In genomic region chr10:3150961-3151360, GRCh38 we compare ENCODE assay signal across 29 cellular contexts.
"Had no signal": no experiment of that assay in that cellular context is flagged by ENCODE, and none has a peak within 500 bp of the region (broad histone marks: within the 10 kb centered on the region; RNA-seq: fewer than 3 reads in every experiment).

No MANE protein-coding gene starts in this region.

- H3K4me1 ChIP-seq: ascending aorta, breast epithelium, heart left ventricle had no signal

- DNase-seq: activated B cell treated with CpG ODN at 0.5 μM for 24 hours; activated CD4-positive, alpha-beta memory T cell treated with anti-CD3 and anti-CD28 coated beads, Interleukin-2, amount 10 ng/mL, durations not matched to agents 7 days and 5 days; activated CD4-positive, alpha-beta T cell treated with anti-CD3 and anti-CD28 coated beads, Interleukin-2, amount 10 ng/mL, durations not matched to agents 24 days and 14 days; activated CD4-positive, alpha-beta T cell treated with anti-CD3 and anti-CD28 coated beads, Interleukin-2, amount 50 U/mL, for 4 hours; activated CD8-positive, alpha-beta memory T cell treated with anti-CD3 and anti-CD28 coated beads, Interleukin-2, amount 50 U/mL, for 48 hours; activated naive CD4-positive, alpha-beta T cell treated with anti-CD3 and anti-CD28 coated beads, Interleukin-2, amount 50 U/mL, for 16 hours; activated T-cell treated with anti-CD3 and anti-CD28 coated beads for 4 hours; activated T-cell treated with anti-CD3 and anti-CD28 coated beads, Interleukin-2, amount 50 U/mL, for 24 hours; activated T-cell treated with anti-CD3 and anti-CD28 coated beads, Interleukin-2, amount 50 U/mL, for 72 hours; effector memory CD4-positive, alpha-beta T cell; endodermal cell; foreskin fibroblast; glutamatergic neuron; heart left ventricle; T-helper 1 cell; T-helper 17 cell; T1000; WERI-Rb-1 had no signal

- ATAC-seq: activated CD4-positive, CD25-positive, alpha-beta regulatory T cell treated with anti-CD3 and anti-CD28 coated beads, Interleukin-2, amount 50 U/mL, for 24 hours; activated T-cell treated with anti-CD3 and anti-CD28 coated beads, Interleukin-2, amount 50 U/mL, for 72 hours; esophagus mucosa; heart left ventricle; T-helper 17 cell had no signal

- H3K4me1 Mint-ChIP-seq: activated B cell treated with CpG ODN at 0.5 μM for 24 hours, brain, endodermal cell had no signal

- H3K4me3 ChIP-seq: ascending aorta, breast epithelium, coronary artery, dorsolateral prefrontal cortex, heart left ventricle had no signal

- H3K9me3 Mint-ChIP-seq: activated B cell treated with CpG ODN at 0.5 μM for 24 hours; activated CD4-positive, alpha-beta memory T cell treated with anti-CD3 and anti-CD28 coated beads, Interleukin-2, amount 10 ng/mL, durations not matched to agents 7 days and 5 days; activated CD4-positive, alpha-beta T cell treated with anti-CD3 and anti-CD28 coated beads, Interleukin-2, amount 10 ng/mL, durations not matched to agents 24 days and 14 days; activated T-cell treated with anti-CD3 and anti-CD28 coated beads, Interleukin-2, amount 50 U/mL, for 24 hours; activated T-cell treated with anti-CD3 and anti-CD28 coated beads, Interleukin-2, amount 50 U/mL, for 72 hours; brain; central memory CD8-positive, alpha-beta T cell; dendritic cell treated with granulocyte-macrophage colony-stimulating factor and Interleukin-4, amounts not matched to agents 40 ng/mL and 50 ng/mL, for 4 days; endodermal cell; T-helper 2 cell treated with Interferon-gamma antibody and Interleukin-4, amounts not matched to agents 5 μg/mL and 100 μg/mL, for 36 hours had no signal

- H3K27ac ChIP-seq: ascending aorta, breast epithelium, coronary artery, heart left ventricle, WERI-Rb-1 had no signal

- H3K4me3 Mint-ChIP-seq: activated B cell treated with CpG ODN at 0.5 μM for 24 hours; activated CD4-positive, alpha-beta memory T cell treated with anti-CD3 and anti-CD28 coated beads, Interleukin-2, amount 10 ng/mL, durations not matched to agents 7 days and 5 days; activated CD4-positive, alpha-beta T cell treated with anti-CD3 and anti-CD28 coated beads, Interleukin-2, amount 10 ng/mL, durations not matched to agents 24 days and 14 days; activated naive CD8-positive, alpha-beta T cell; activated T-cell treated with anti-CD3 and anti-CD28 coated beads, Interleukin-2, amount 50 U/mL, for 24 hours; activated T-cell treated with anti-CD3 and anti-CD28 coated beads, Interleukin-2, amount 50 U/mL, for 72 hours; brain; central memory CD8-positive, alpha-beta T cell; dendritic cell treated with granulocyte-macrophage colony-stimulating factor and Interleukin-4, amounts not matched to agents 40 ng/mL and 50 ng/mL, for 4 days; endodermal cell; T-helper 17 cell; T-helper 2 cell treated with Interferon-gamma antibody and Interleukin-4, amounts not matched to agents 5 μg/mL and 100 μg/mL, for 36 hours had no signal

- H3K9me3 ChIP-seq: ascending aorta, breast epithelium, heart left ventricle had no signal

- H3K27me3 ChIP-seq: ascending aorta, breast epithelium, dorsolateral prefrontal cortex, heart left ventricle had no signal

- H3K27me3 Mint-ChIP-seq: activated B cell treated with CpG ODN at 0.5 μM for 24 hours; activated CD4-positive, alpha-beta memory T cell treated with anti-CD3 and anti-CD28 coated beads, Interleukin-2, amount 10 ng/mL, durations not matched to agents 7 days and 5 days; activated CD4-positive, alpha-beta T cell treated with anti-CD3 and anti-CD28 coated beads, Interleukin-2, amount 10 ng/mL, durations not matched to agents 24 days and 14 days; activated naive CD8-positive, alpha-beta T cell; activated T-cell treated with anti-CD3 and anti-CD28 coated beads, Interleukin-2, amount 50 U/mL, for 24 hours; brain; central memory CD8-positive, alpha-beta T cell; dendritic cell treated with granulocyte-macrophage colony-stimulating factor and Interleukin-4, amounts not matched to agents 40 ng/mL and 50 ng/mL, for 4 days; T-helper 17 cell had no signal

- H3K27ac Mint-ChIP-seq: activated B cell treated with CpG ODN at 0.5 μM for 24 hours; activated CD4-positive, alpha-beta memory T cell treated with anti-CD3 and anti-CD28 coated beads, Interleukin-2, amount 10 ng/mL, durations not matched to agents 7 days and 5 days; activated CD4-positive, alpha-beta T cell treated with anti-CD3 and anti-CD28 coated beads, Interleukin-2, amount 10 ng/mL, durations not matched to agents 24 days and 14 days; activated naive CD8-positive, alpha-beta T cell; activated T-cell treated with anti-CD3 and anti-CD28 coated beads, Interleukin-2, amount 50 U/mL, for 72 hours; brain; dendritic cell treated with granulocyte-macrophage colony-stimulating factor and Interleukin-4, amounts not matched to agents 40 ng/mL and 50 ng/mL, for 4 days; endodermal cell; T-helper 17 cell; T-helper 2 cell treated with Interferon-gamma antibody and Interleukin-4, amounts not matched to agents 5 μg/mL and 100 μg/mL, for 36 hours had no signal
